ENCODE assay signal across 14 cellular contexts in genomic region chr5:80231243-80231642, GRCh38. TPM values are rescaled to one million over a fixed set of nuclear protein-coding genes. Genes with fewer than 3 reads are reported as not detected.
A peak's percentile ranks its signal among the peaks of the same experiment; 100 is the strongest.
DNase-seq lines count a peak whose midpoint lies in the region; ATAC-seq and TF ChIP-seq lines count a peak whose summit lies in the region.
"Had no signal": no experiment of that assay in that cellular context is flagged by ENCODE, and none has a peak within 500 bp of the region (broad histone marks: within the 10 kb centered on the region; RNA-seq: fewer than 3 reads in every experiment).

No MANE protein-coding gene starts in this region.

- H3K4me1 ChIP-seq in skeletal muscle satellite cell (ENCODE audit: control insufficient read depth, insufficient read depth, low read length) = peaks cover 15% of the 10 kb centered on the region

- H3K36me3 Mint-ChIP-seq in activated T-cell treated with anti-CD3 and anti-CD28 coated beads, Interleukin-2, amount 50 U/mL, for 24 hours (ENCODE audit: low read depth) = peaks cover 23% of the 10 kb centered on the region

- no peak for ATAC-seq in GM18873 (IDR thresholded peaks at IDR 0.05; ENCODE audit: low FRiP score, unreplicated experiment)

- H3K36me3 ChIP-seq in skeletal muscle satellite cell (ENCODE audit: insufficient read depth, low read length) = no peaks in the 10 kb centered on the region
- H3K36me3 ChIP-seq: cardiac muscle cell had no signal

- H3K4me3 ChIP-seq in epithelial cell of esophagus (ENCODE audit: low read length) (no peak overlapping the region), skeletal muscle satellite cell (ENCODE audit: low read length) (no peak overlapping the region)
- H3K4me3 ChIP-seq: cardiac muscle cell had no signal

- no peaks in the 10 kb centered on the region for H3K9me3 ChIP-seq in skeletal muscle satellite cell (replicated peaks; ENCODE audit: low read length)

- in situ Hi-C loops in SK-MEL-5 (cut with HindIII; ENCODE audit: low pct_unique_long_range_greater_than_20kb, low sequenced_read_pairs) = no loop called here

- no peaks in the 10 kb centered on the region for H3K27me3 ChIP-seq in skeletal muscle satellite cell (ENCODE audit: control insufficient read depth, insufficient read depth, low read length)
- H3K27me3 ChIP-seq: cardiac muscle cell had no signal

- H3K27ac Mint-ChIP-seq in activated T-cell treated with anti-CD3 and anti-CD28 coated beads, Interleukin-2, amount 50 U/mL, for 24 hours = peak overlapping the region; percentile 78

- DNase-seq in activated T-cell treated with anti-CD3 and anti-CD28 coated beads, Interleukin-2, amount 50 U/mL, for 24 hours = no peak
- DNase-seq in activated T-cell treated with anti-CD3 and anti-CD28 coated beads for 4 hours (no peak), SK-MEL-5 (ENCODE audit: low read depth, low spot score) (peak; percentile 33), epithelial cell of esophagus (ENCODE audit: low read depth) (peak; percentile 24), NK-92 (lab: John Stamatoyannopoulos, UW; ENCODE audit: unreplicated experiment) (no peak), SHP77 (lab: John Stamatoyannopoulos, UW) (no peak)
- DNase-seq: activated CD8-positive, alpha-beta memory T cell treated with anti-CD3 and anti-CD28 coated beads for 24 hours; glutamatergic neuron; KBM-7; NCI-H226; SIG-M5 had no signal

- peak overlapping the region; percentile 43 for H3K4me2 ChIP-seq in skeletal muscle satellite cell (ENCODE audit: low read length)

- no peak overlapping the region for H3K4me3 Mint-ChIP-seq in activated T-cell treated with anti-CD3 and anti-CD28 coated beads, Interleukin-2, amount 50 U/mL, for 24 hours

- no peaks in the 10 kb centered on the region for H3K9me3 Mint-ChIP-seq in activated T-cell treated with anti-CD3 and anti-CD28 coated beads, Interleukin-2, amount 50 U/mL, for 24 hours

- H3K27me3 Mint-ChIP-seq in activated T-cell treated with anti-CD3 and anti-CD28 coated beads, Interleukin-2, amount 50 U/mL, for 24 hours = no peaks in the 10 kb centered on the region

- no peak for TF ChIP-seq CTCF in epithelial cell of esophagus (IDR thresholded peaks at IDR 0.05; ENCODE audit: insufficient read depth, low read depth, low read length, missing control alignments)

- peaks cover 76% of the 10 kb centered on the region for H3K4me1 Mint-ChIP-seq in activated T-cell treated with anti-CD3 and anti-CD28 coated beads, Interleukin-2, amount 50 U/mL, for 24 hours (ENCODE audit: low read depth)

- H3K9ac ChIP-seq in skeletal muscle satellite cell (ENCODE audit: low read depth, low read length) = peak overlapping the region; percentile 9

RNA-seq across cellular contexts. Expression of gene SERINC5, which starts 24.6 kb away (rescaled TPM):
- total RNA-seq in SK-MEL-5 (2014; rRNA removed; shearing (Covaris generic)) = 41.8 and 43.3 TPM in 2 replicates
- 56.5 and 75.8 TPM in 2 replicates for polyA plus RNA-seq in SK-MEL-5 (2015; cell fraction: cytosol; rRNA removed)
- 17.3 and 20.5 TPM in 2 replicates for polyA plus RNA-seq in SK-MEL-5 (2015; cell fraction: nucleus; rRNA removed)
- 10.9 and 11.6 TPM in 2 replicates for total RNA-seq in skeletal muscle satellite cell (2012; rRNA removed)

Comparison
In these comparisons a context has a peak if more than half of its experiments do, and no peak if none do; other contexts are left out.
1. DNase-seq: peak in SK-MEL-5 (single experiment) and epithelial cell of esophagus (single experiment); none in activated T-cell treated with anti-CD3 and anti-CD28 coated beads, Interleukin-2, amount 50 U/mL, for 24 hours (single experiment), activated T-cell treated with anti-CD3 and anti-CD28 coated beads for 4 hours (single experiment), NK-92 (single experiment) and SHP77 (0 of 2).